8 cellular contexts compared by ENCODE assay signal in the genomic region with DNA sequence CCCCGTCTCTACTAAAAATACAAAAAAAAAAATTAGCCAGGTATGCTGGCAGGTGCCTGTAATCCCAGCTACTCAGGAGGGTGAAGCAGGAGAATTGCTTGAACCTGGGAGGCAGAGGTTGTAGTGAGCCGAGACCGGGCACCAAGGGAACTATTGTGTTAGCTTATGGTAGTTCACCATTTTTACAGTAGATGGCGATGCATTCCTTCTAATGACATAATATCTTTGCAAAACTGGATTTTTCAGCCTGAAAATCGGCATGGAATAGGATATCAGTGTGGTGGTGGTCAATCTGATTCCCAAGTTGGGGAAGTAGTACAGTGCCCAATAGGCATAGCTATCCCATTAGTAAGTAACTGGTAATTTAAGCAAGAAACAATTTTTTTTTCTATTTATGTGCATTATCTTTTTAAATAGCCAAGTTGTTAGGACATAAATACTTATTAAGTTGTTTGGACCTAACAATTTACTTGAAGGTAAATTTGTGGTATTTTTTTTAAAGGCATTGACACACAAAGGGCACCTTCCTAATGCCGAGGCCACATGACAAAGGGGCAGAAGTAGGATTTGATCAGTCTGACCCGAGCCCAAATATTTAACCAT. TPM values are rescaled to one million over a fixed set of nuclear protein-coding genes. Genes with fewer than 3 reads are reported as not detected.
DNase-seq lines count a peak whose midpoint lies in the region; ATAC-seq, FAIRE-seq and TF ChIP-seq lines count a peak whose summit lies in the region.

No MANE protein-coding gene starts in this region.

- no peak overlapping the region for H3K9ac ChIP-seq in Karpas-422 (ENCODE audit: low read length)
- no peak overlapping the region for H3K9ac ChIP-seq in H1 (replicated peaks in 1 of 4; ENCODE audit: extremely low read depth in 1 of 4, low read depth in 3 of 4, low read length in 3 of 4)

- no peak overlapping the region for H3K14ac ChIP-seq in H1 (ENCODE audit: insufficient read length)

- no peak for TF ChIP-seq EP300 in H1 (IDR thresholded peaks at IDR 0.05; ENCODE audit: borderline replicate concordance in 1 of 2, low read depth in 2 of 2, low read length in 2 of 2)

- no peak overlapping the region for H4K8ac ChIP-seq in H1 (ENCODE audit: extremely low read depth, insufficient read depth, low read length)

- H3K27me3 ChIP-seq in Karpas-422 (ENCODE audit: low read length), result no peaks in the 10 kb centered on the region
- H3K27me3 ChIP-seq in H1 (replicated peaks in 1 of 4; ENCODE audit: control insufficient read depth in 3 of 4, extremely low read depth in 1 of 4, insufficient read depth in 3 of 4, low read length in 3 of 4), result no peaks in the 10 kb centered on the region

- peak; percentile 4 for FAIRE-seq in RCC 7860 (lab: Jason Lieb, UNC)
- no peak for FAIRE-seq in H1 (lab: Jason Lieb, UNC)
- FAIRE-seq in frontal cortex (lab: Jason Lieb, UNC), result no peak

- CTCF ChIA-PET in H1 (lab: Charles Lee; ENCODE audit: partially characterized antibody), result interaction anchor here (0.6 to 25.2 kb wide), 29 partner anchors 8 to 780 kb away, joined by 3 to 477 read pairs (median 13); partner anchors contain the start of genes HILPDA, IMPDH1, METTL2B and RBM28

- H3K9me2 ChIP-seq in Karpas-422 (replicated peaks; ENCODE audit: insufficient read depth, low read length), result no peaks in the 10 kb centered on the region

- no peak overlapping the region for H3K18ac ChIP-seq in H1 (ENCODE audit: extremely low read depth, low read length)

- H4K20me1 ChIP-seq in Karpas-422 (ENCODE audit: insufficient read depth, low read depth, low read length), result no peaks in the 10 kb centered on the region
- H4K20me1 ChIP-seq in H1 (replicated peaks in 1 of 2; ENCODE audit: control insufficient read depth in 1 of 2, insufficient read depth in 2 of 2, low read length in 2 of 2), result no peaks in the 10 kb centered on the region

- DNase-seq in stimulated activated CD4-positive, alpha-beta T cell treated with anti-CD3 and anti-CD28 coated beads, Interleukin-15, amount 100 ng/mL, for 24 hours, result peak; percentile 35
- DNase-seq in stimulated activated CD4-positive, alpha-beta T cell treated with anti-CD3 and anti-CD28 coated beads, Interleukin-4, amount 100 ng/mL, for 4 hours, result no peak
- DNase-seq in Karpas-422 (peak; percentile 85), RCC 7860 (ENCODE audit: low spot score) (peak; percentile 60), H1 (ENCODE audit: low read depth in 1 of 2, low spot score in 2 of 2) (no peak), midbrain (lab: John Stamatoyannopoulos, UW) (peak; percentile 79), frontal cortex (ENCODE audit: low spot score in 2 of 2) (no peak)

- no peak for ATAC-seq in HG02981 (IDR thresholded peaks at IDR 0.05; ENCODE audit: unreplicated experiment)

- peak in 2 of 3 experiments; percentile 67 to 70; a peak in 3 of 4 replicates for TF ChIP-seq CTCF in H1 (IDR thresholded peaks at IDR 0.05; ENCODE audit: control extremely low read depth in 1 of 3, insufficient read depth in 1 of 3, low read depth in 1 of 3, low read length in 3 of 3)

- H3K4me1 ChIP-seq in Karpas-422 (ENCODE audit: low read length) (no peaks in the 10 kb centered on the region), H1 (replicated peaks in 1 of 4; ENCODE audit: control insufficient read depth in 3 of 4, insufficient read depth in 4 of 4, low read length in 3 of 4) (peaks cover 2 to 6% (median 5%) of the 10 kb centered on the region in 4 experiments; a peak in 4 of 7 replicates)

- no peak overlapping the region for H3K23ac ChIP-seq in H1 (ENCODE audit: insufficient read length)

- H3K23me2 ChIP-seq in H1 (ENCODE audit: low read depth, low read length), result no peaks in the 10 kb centered on the region

- POLR2A ChIA-PET in H1 (lab: Charles Lee; ENCODE audit: partially characterized antibody), result interaction anchor here (1.8 to 3.8 kb wide), 4 partner anchors 28 to 34 kb away, joined by 5 to 15 read pairs (median 10); no protein-coding TSS in a partner anchor

- no peak overlapping the region for H2AFZ ChIP-seq in Karpas-422 (ENCODE audit: low read length)
- H2AFZ ChIP-seq in H1 (ENCODE audit: low read length), result no peak overlapping the region

- H3K27ac ChIP-seq in Karpas-422 (ENCODE audit: low read length) (no peak overlapping the region), H1 (ENCODE audit: low read depth, low read length) (no peak overlapping the region)

- H3K79me2 ChIP-seq in Karpas-422 (ENCODE audit: low read length) (no peaks in the 10 kb centered on the region), H1 (ENCODE audit: control insufficient read depth in 1 of 2, insufficient read depth in 2 of 2, low read length in 2 of 2) (no peaks in the 10 kb centered on the region)

- no peak overlapping the region for H3K4ac ChIP-seq in H1 (replicated peaks; ENCODE audit: insufficient read length, low read depth, low read length)

- H3K4me3 ChIP-seq in Karpas-422 (ENCODE audit: low read length), result no peak overlapping the region
- no peak overlapping the region for H3K4me3 ChIP-seq in H1 (ENCODE audit: extremely low read depth in 1 of 4, insufficient read depth in 2 of 4, low read depth in 3 of 4, low read length in 4 of 4)

- no peak overlapping the region for H2BK12ac ChIP-seq in H1 (ENCODE audit: low read depth, low read length)

- H2BK20ac ChIP-seq in H1 (ENCODE audit: low read length), result no peak overlapping the region

- no peak for TF ChIP-seq POLR2A in H1 (IDR thresholded peaks at IDR 0.05; ENCODE audit: control extremely low read depth in 1 of 2, low read depth in 2 of 2, low read length in 2 of 2)

- H3K56ac ChIP-seq in H1 (replicated peaks; ENCODE audit: insufficient read length, low read depth, low read length), result no peak overlapping the region

- H3K36me3 ChIP-seq in Karpas-422 (ENCODE audit: insufficient read depth, low read length) (no peaks in the 10 kb centered on the region), H1 (ENCODE audit: control insufficient read depth in 2 of 4, insufficient read depth in 4 of 4, low read length in 3 of 4) (no peaks in the 10 kb centered on the region)

- H2AK5ac ChIP-seq in H1 (ENCODE audit: low read depth, low read length), result no peak overlapping the region

- H2BK120ac ChIP-seq in H1 (replicated peaks; ENCODE audit: low read depth, low read length), result no peak overlapping the region

- TF ChIP-seq RAD21 in H1 (IDR thresholded peaks at IDR 0.05 in 1 of 2, conservative IDR thresholded peaks at IDR 0.05 in 1 of 2; ENCODE audit: low read depth in 2 of 2, low read length in 2 of 2), result peak; percentile 85 to 86

- H3K4me2 ChIP-seq in Karpas-422 (ENCODE audit: low read depth, low read length, poor library complexity, severe bottlenecking) (no peak overlapping the region), H1 (ENCODE audit: insufficient read depth in 1 of 2, low read depth in 2 of 2, low read length in 2 of 2) (no peak overlapping the region)

- H3K79me1 ChIP-seq in H1 (ENCODE audit: low read depth, low read length), result no peaks in the 10 kb centered on the region

- no peak overlapping the region for H2BK15ac ChIP-seq in H1 (ENCODE audit: low read length)

- H3K9me3 ChIP-seq in Karpas-422 (ENCODE audit: low read length) (no peaks in the 10 kb centered on the region), H1 (ENCODE audit: insufficient read depth in 2 of 2, low read depth in 1 of 2, low read length in 1 of 2) (no peaks in the 10 kb centered on the region)

- H2BK5ac ChIP-seq in H1 (ENCODE audit: low read depth, low read length), result no peak overlapping the region

- no peak overlapping the region for H4K91ac ChIP-seq in H1 (replicated peaks; ENCODE audit: insufficient read length, low read length)

- 39% methylated on average over 7 of the region's 7 CpGs; no CpG with 5 or more reads in 1 of the 2 experiments for WGBS in H1 (ENCODE audit: extremely low coverage in 1 of 2, insufficient coverage in 1 of 2, insufficient read length in 1 of 2, insufficient replicate concordance in 2 of 2, low coverage in 1 of 2, low lambda C conversion rate in 2 of 2, missing lambda C conversion rate in 1 of 2), 2 experiments

- no peak overlapping the region for H4K5ac ChIP-seq in H1 (ENCODE audit: insufficient read length, low read depth, low read length)

RNA-seq across cellular contexts. Expression of gene IMPDH1, which starts 17.6 kb away (rescaled TPM):
- 30.5 and 50.1 TPM in 2 replicates for total RNA-seq in Karpas-422 (2014; rRNA removed; shearing (Covaris generic); ENCODE audit: low replicate concordance)
- 44.0 and 45.8 TPM in 2 replicates for total RNA-seq in H1 (2021; fragmentation: NEBNext Ultra II Directional; extraction: Animal tissue kit (Norgen Biotek cat#: 25700))
- 45.8 and 65.7 TPM in 2 replicates for polyA plus RNA-seq in H1 (2011; rRNA removed)
- 43.6 TPM for polyA plus RNA-seq in H1 (2011; cell fraction: cytosol; rRNA removed)
- polyA plus RNA-seq in H1 (2011; cell fraction: nucleus; rRNA removed), result 114 TPM
- polyA plus RNA-seq in H1 (2012, experiment 1 of 2), result 25.6 to 53.4 TPM (median 41.9 TPM) in 4 replicates
- polyA plus RNA-seq in H1 (2012, experiment 2 of 2), result 34.0 TPM
- polyA plus RNA-seq in H1 (2013, experiment 1 of 2), result 24.3 TPM
- polyA plus RNA-seq in H1 (2013, experiment 2 of 2), result 24.7 TPM
- polyA minus RNA-seq in H1 (2011; rRNA and poly(A)+ RNA removed), result 45.8 and 49.4 TPM in 2 replicates
- polyA minus RNA-seq in H1 (2011; cell fraction: cytosol; rRNA and poly(A)+ RNA removed), result 24.7 TPM
- polyA minus RNA-seq in H1 (2011; cell fraction: nucleus; rRNA and poly(A)+ RNA removed), result 44.8 TPM
- total RNA-seq in frontal cortex, result 26.5 TPM

RNA-seq across cellular contexts. Expression of gene HILPDA, which starts 28.3 kb away (rescaled TPM):
- total RNA-seq in Karpas-422 (2014; rRNA removed; shearing (Covaris generic); ENCODE audit: low replicate concordance), result 16.3 and 32.2 TPM in 2 replicates
- 33.9 and 35.6 TPM in 2 replicates for total RNA-seq in H1 (2021; fragmentation: NEBNext Ultra II Directional; extraction: Animal tissue kit (Norgen Biotek cat#: 25700))
- polyA plus RNA-seq in H1 (2011; rRNA removed), result 59.5 and 80.0 TPM in 2 replicates
- polyA plus RNA-seq in H1 (2011; cell fraction: cytosol; rRNA removed), result 67.1 TPM
- polyA plus RNA-seq in H1 (2011; cell fraction: nucleus; rRNA removed), result 40.9 TPM
- 37.8 to 39.9 TPM (median 38.9 TPM) in 4 replicates for polyA plus RNA-seq in H1 (2012, experiment 1 of 2)
- 48.3 TPM for polyA plus RNA-seq in H1 (2012, experiment 2 of 2)
- 28.9 TPM for polyA plus RNA-seq in H1 (2013, experiment 1 of 2)
- 29.1 TPM for polyA plus RNA-seq in H1 (2013, experiment 2 of 2)
- polyA minus RNA-seq in H1 (2011; rRNA and poly(A)+ RNA removed), result 70.0 and 77.4 TPM in 2 replicates
- polyA minus RNA-seq in H1 (2011; cell fraction: cytosol; rRNA and poly(A)+ RNA removed), result 20.9 TPM
- 81.1 TPM for polyA minus RNA-seq in H1 (2011; cell fraction: nucleus; rRNA and poly(A)+ RNA removed)
- total RNA-seq in frontal cortex, result 26.9 TPM

RNA-seq across cellular contexts. Expression of gene METTL2B, which starts 49.2 kb away (rescaled TPM):
- total RNA-seq in Karpas-422 (2014; rRNA removed; shearing (Covaris generic); ENCODE audit: low replicate concordance), result 20.7 and 27.8 TPM in 2 replicates
- total RNA-seq in H1 (2021; fragmentation: NEBNext Ultra II Directional; extraction: Animal tissue kit (Norgen Biotek cat#: 25700)), result 42.6 and 43.5 TPM in 2 replicates
- 13.1 and 14.6 TPM in 2 replicates for polyA plus RNA-seq in H1 (2011; rRNA removed)
- polyA plus RNA-seq in H1 (2011; cell fraction: cytosol; rRNA removed), result 21.6 TPM
- polyA plus RNA-seq in H1 (2011; cell fraction: nucleus; rRNA removed), result 15.4 TPM
- polyA plus RNA-seq in H1 (2012, experiment 1 of 2), result 19.3 to 28.0 TPM (median 23.9 TPM) in 4 replicates
- polyA plus RNA-seq in H1 (2012, experiment 2 of 2), result 17.5 TPM
- 27.8 TPM for polyA plus RNA-seq in H1 (2013, experiment 1 of 2)
- 32.9 TPM for polyA plus RNA-seq in H1 (2013, experiment 2 of 2)
- 28.7 and 29.5 TPM in 2 replicates for polyA minus RNA-seq in H1 (2011; rRNA and poly(A)+ RNA removed)
- 17.7 TPM for polyA minus RNA-seq in H1 (2011; cell fraction: cytosol; rRNA and poly(A)+ RNA removed)
- polyA minus RNA-seq in H1 (2011; cell fraction: nucleus; rRNA and poly(A)+ RNA removed), result 43.8 TPM
- 37.9 TPM for total RNA-seq in frontal cortex

Comparison
In these comparisons a context has a peak if more than half of its experiments do, and no peak if none do; other contexts are left out.
1. DNase-seq: peak in stimulated activated CD4-positive, alpha-beta T cell treated with anti-CD3 and anti-CD28 coated beads, Interleukin-15, amount 100 ng/mL, for 24 hours (single experiment), Karpas-422 (single experiment), RCC 7860 (single experiment) and midbrain (single experiment); none in stimulated activated CD4-positive, alpha-beta T cell treated with anti-CD3 and anti-CD28 coated beads, Interleukin-4, amount 100 ng/mL, for 4 hours (0 of 2), H1 (0 of 2) and frontal cortex (0 of 2).